In genomic region chr20:7415427-7415826, GRCh38 we compare ENCODE assay signal across 31 cellular contexts.
DNase-seq lines count a peak whose midpoint lies in the region; ATAC-seq, FAIRE-seq and TF ChIP-seq lines count a peak whose summit lies in the region.
"Had no signal": no experiment of that assay in that cellular context is flagged by ENCODE, and none has a peak within 500 bp of the region (broad histone marks: within the 10 kb centered on the region; RNA-seq: fewer than 3 reads in every experiment).

No MANE protein-coding gene starts in this region.

- H3K9me3 ChIP-seq in HepG2 (ENCODE audit: low read length) = no peaks in the 10 kb centered on the region
- no peaks in the 10 kb centered on the region for H3K9me3 ChIP-seq in right lobe of liver
- H3K9me3 ChIP-seq in A549 = no peaks in the 10 kb centered on the region
- H3K9me3 ChIP-seq: BE2C; BLaER1; BLaER1 treated with 17β-estradiol and CSF1 and Interleukin-3, amounts not matched to agents 10 nM and 100 nM; Caco-2 had no signal

- TF ChIP-seq POLR2A in HepG2 (IDR thresholded peaks at IDR 0.05; ENCODE audit: insufficient read depth in 1 of 2, low read depth in 2 of 2, low read length in 2 of 2) = no peak
- no peak for TF ChIP-seq POLR2A in right lobe of liver (IDR thresholded peaks at IDR 0.05)
- no peak for TF ChIP-seq POLR2A in A549 (IDR thresholded peaks at IDR 0.05; ENCODE audit: low read length)

- POLR2A ChIA-PET in HepG2 (lab: Yijun Ruan, JAX) (no interaction called here), A549 (lab: Yijun Ruan, JAX) (no interaction called here)

- H2AFZ ChIP-seq in HepG2 (ENCODE audit: low read length) = no peak overlapping the region

- H3K27ac ChIP-seq in HepG2 (ENCODE audit: extremely low read length, insufficient read depth, low read length) = no peak overlapping the region
- H3K27ac ChIP-seq in right lobe of liver = no peak overlapping the region
- H3K27ac ChIP-seq in A549 = no peak overlapping the region
- H3K27ac ChIP-seq: 22Rv1; BLaER1; BLaER1 treated with 17β-estradiol and CSF1 and Interleukin-3, amounts not matched to agents 10 nM and 100 nM; C4-2B had no signal

- H3K36me3 ChIP-seq in HepG2 (replicated peaks in 1 of 2; ENCODE audit: control insufficient read depth in 1 of 2, insufficient read depth in 2 of 2, low read length in 2 of 2) = no peaks in the 10 kb centered on the region
- no peaks in the 10 kb centered on the region for H3K36me3 ChIP-seq in right lobe of liver
- H3K36me3 ChIP-seq: BE2C; BLaER1; BLaER1 treated with 17β-estradiol and CSF1 and Interleukin-3, amounts not matched to agents 10 nM and 100 nM had no signal

- intact Hi-C loops in HepG2 (cut with micrococcal nuclease; ENCODE audit: unreplicated experiment) (loop anchor here (1.0 kb wide), 1 partner anchor 8 kb away; no protein-coding TSS in a partner anchor), right lobe of liver (cut with DNase I) (no loop called here)

- ATAC-seq in HepG2 (no peak), right lobe of liver (no peak), A549 (no peak)
- ATAC-seq: CD8-positive, alpha-beta T cell had no signal

- no peaks in the 10 kb centered on the region for H3K79me2 ChIP-seq in HepG2 (ENCODE audit: insufficient read depth, low read length)

- in situ Hi-C loops in HepG2 (cut with HindIII; ENCODE audit: extremely low pct_ligation_motif_present, low pct_unique_long_range_greater_than_20kb) = no loop called here

- H3K27me3 ChIP-seq in HepG2 (ENCODE audit: control insufficient read depth in 1 of 2, insufficient read depth in 2 of 2, low read length in 2 of 2) = no peaks in the 10 kb centered on the region
- H3K27me3 ChIP-seq in right lobe of liver = no peaks in the 10 kb centered on the region
- H3K27me3 ChIP-seq: BE2C; BLaER1; BLaER1 treated with 17β-estradiol and CSF1 and Interleukin-3, amounts not matched to agents 10 nM and 100 nM had no signal

- no peak overlapping the region for H3K9ac ChIP-seq in HepG2 (ENCODE audit: insufficient read depth, low read depth, low read length)
- H3K9ac ChIP-seq: BLaER1; BLaER1 treated with 17β-estradiol and CSF1 and Interleukin-3, amounts not matched to agents 10 nM and 100 nM had no signal

- CTCF ChIA-PET in HepG2 (lab: Yijun Ruan, JAX; ENCODE audit: low intra/inter-chr PET ratio, low total read pairs) = no interaction called here
- CTCF ChIA-PET in A549 (lab: Yijun Ruan, JAX) = no interaction called here

- TF ChIP-seq RAD21 in HepG2 (CRISPR knock-in tag; IDR thresholded peaks at IDR 0.05) = no peak
- no peak for TF ChIP-seq RAD21 in A549 (conservative IDR thresholded peaks at IDR 0.05 in 1 of 2, IDR thresholded peaks at IDR 0.05 in 1 of 2)

- no peaks in the 10 kb centered on the region for H4K20me1 ChIP-seq in HepG2 (ENCODE audit: insufficient read depth, low read length)
- H4K20me1 ChIP-seq: BLaER1; BLaER1 treated with 17β-estradiol and CSF1 and Interleukin-3, amounts not matched to agents 10 nM and 100 nM had no signal

- BruUV-seq in HepG2 (replicated peaks; lab: Mats Ljungman, UMichigan) = no TSS peak

- TF ChIP-seq EP300 in HepG2 (IDR thresholded peaks at IDR 0.05; ENCODE audit: low read depth in 2 of 2, low read length in 2 of 2) = no peak
- TF ChIP-seq EP300 in HepG2 (CRISPR knock-in tag; IDR thresholded peaks at IDR 0.05; ENCODE audit: borderline replicate concordance) = no peak
- no peak for TF ChIP-seq EP300 in A549 (IDR thresholded peaks at IDR 0.05)

- H3K4me1 ChIP-seq in HepG2 (ENCODE audit: insufficient read depth, low read length) (no peaks in the 10 kb centered on the region), right lobe of liver (peaks cover 0 to 9% (median 0%) of the 10 kb centered on the region in 4 donors), A549 (no peaks in the 10 kb centered on the region)
- H3K4me1 ChIP-seq: BE2C, Caco-2 had no signal

- H3K4me3 ChIP-seq in HepG2 (replicated peaks in 1 of 3; ENCODE audit: insufficient read depth in 1 of 3, low read depth in 2 of 3, low read length in 3 of 3) (no peak overlapping the region), right lobe of liver (no peak overlapping the region), A549 (no peak overlapping the region)
- H3K4me3 ChIP-seq: BLaER1; BLaER1 treated with 17β-estradiol and CSF1 and Interleukin-3, amounts not matched to agents 10 nM and 100 nM had no signal

- no peak overlapping the region for H3K4me2 ChIP-seq in HepG2 (ENCODE audit: low read depth, low read length)
- H3K4me2 ChIP-seq in A549 = no peak overlapping the region
- H3K4me2 ChIP-seq: BLaER1; BLaER1 treated with 17β-estradiol and CSF1 and Interleukin-3, amounts not matched to agents 10 nM and 100 nM had no signal

- DNase-seq in HepG2 (ENCODE audit: low spot score) = no peak
- no peak for DNase-seq in right lobe of liver
- no peak for DNase-seq in A549 (ENCODE audit: low read depth in 1 of 2, low spot score in 1 of 2)
- no peak for DNase-seq in DMS114 treated with DMSO at 0.1 percent for 48 hours (lab: John Stamatoyannopoulos, UW; ENCODE audit: unreplicated experiment)
- DNase-seq in NCI-H82 treated with DMSO at 0.1 percent for 48 hours (lab: John Stamatoyannopoulos, UW; ENCODE audit: unreplicated experiment) = no peak
- DNase-seq: 8988T; ACHN; AML-193; BE2C; C1 segment of cervical spinal cord; Caco-2; Calu3; CD4-positive, alpha-beta memory T cell; CD4-positive, alpha-beta T cell; CD4-positive, CD25-positive, alpha-beta regulatory T cell; CD8-positive, alpha-beta memory T cell; CD8-positive, alpha-beta T cell; COR-L47; DMS 273 treated with DMSO at 0.1 percent for 48 hours; DMS153; DMS53; DMS79; DMS79 treated with DMSO at 0.1 percent for 48 hours; DND-41; EL had no signal

- TF ChIP-seq CTCF in HepG2 (CRISPR knock-in tag; IDR thresholded peaks at IDR 0.05) (no peak), right lobe of liver (IDR thresholded peaks at IDR 0.05) (no peak), A549 (IDR thresholded peaks at IDR 0.05) (no peak)

- FAIRE-seq in HepG2 (lab: Jason Lieb, UNC) (no peak), A549 (lab: Jason Lieb, UNC) (peak; percentile 36), islet of Langerhans (lab: Jason Lieb, UNC) (peak; percentile 89)
- FAIRE-seq: D721Med had no signal

TF ChIP-seq in HepG2, 621 proteins besides CTCF, POLR2A, EP300 and RAD21 (continues in another document):
- TF ChIP-seq NBN (conservative IDR thresholded peaks at IDR 0.05) (no peak), NR2F2 (IDR thresholded peaks at IDR 0.05; ENCODE audit: borderline replicate concordance, low read depth) (no peak), SOX5 (CRISPR knock-in tag; IDR thresholded peaks at IDR 0.05; ENCODE audit: borderline replicate concordance) (no peak), SNAPC2 (CRISPR knock-in tag; IDR thresholded peaks at IDR 0.05) (no peak), MIER2 (CRISPR knock-in tag; IDR thresholded peaks at IDR 0.05) (no peak), IKZF4 (CRISPR knock-in tag; IDR thresholded peaks at IDR 0.05; ENCODE audit: borderline replicate concordance, low read depth, not compliant biosample characterization) (no peak), ATF1 (CRISPR knock-in tag; IDR thresholded peaks at IDR 0.05) (no peak), STAT6 (CRISPR knock-in tag; IDR thresholded peaks at IDR 0.05; ENCODE audit: borderline replicate concordance) (no peak)

TF ChIP-seq in A549, 52 proteins besides CTCF, POLR2A, EP300 and RAD21:
- no peak for TF ChIP-seq ZSCAN20 (CRISPR knock-in tag; IDR thresholded peaks at IDR 0.05)
- no peak for TF ChIP-seq EHF (CRISPR knock-in tag; IDR thresholded peaks at IDR 0.05)
- no peak for TF ChIP-seq KDM1A (IDR thresholded peaks at IDR 0.05; ENCODE audit: low read depth)
- TF ChIP-seq HES2 (IDR thresholded peaks at IDR 0.05) = no peak
- TF ChIP-seq PBX3 (IDR thresholded peaks at IDR 0.05) = no peak
- TF ChIP-seq ZC3H11A (IDR thresholded peaks at IDR 0.05) = no peak
